ENCODE assay signal across 8 cellular contexts in the genomic region with DNA sequence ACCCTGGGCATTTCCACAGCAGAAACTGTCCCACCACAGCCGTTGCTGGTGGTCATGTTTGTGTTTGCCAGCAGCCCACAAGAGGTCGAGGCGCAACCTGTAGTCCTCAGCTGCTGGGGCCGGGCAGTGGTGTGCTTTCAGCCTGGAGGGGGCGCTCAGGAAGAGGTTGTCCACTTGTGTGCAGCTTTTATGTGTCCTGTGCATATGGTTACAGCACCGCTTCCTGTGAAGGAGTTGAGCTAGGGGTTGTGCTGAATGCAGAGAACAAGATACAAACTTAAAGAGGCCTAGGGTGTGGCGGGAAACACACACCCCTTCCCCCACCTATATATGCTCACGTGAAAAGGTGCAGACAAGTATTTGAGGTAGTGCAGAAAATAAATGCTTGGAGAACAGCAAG. TPM values are rescaled to one million over a fixed set of nuclear protein-coding genes. Genes with fewer than 3 reads are reported as not detected.
DNase-seq lines count a peak whose midpoint lies in the region; ATAC-seq and TF ChIP-seq lines count a peak whose summit lies in the region.

No MANE protein-coding gene starts in this region.

- CTCF ChIA-PET in activated CD8-positive, alpha-beta memory T cell treated with anti-CD3 and anti-CD28 coated beads, Interleukin-2, amount 10 ng/mL, durations not matched to agents 7 days and 5 days (lab: Charles Lee) = interaction anchor here (0.6 to 6.3 kb wide), 28 partner anchors 9 to 494 kb away, joined by 3 to 46 read pairs (median 4); a partner anchor contains a TSS

- DNase-seq in NK-92 treated with Interleukin-12 subunit alpha and Interleukin-12 subunit beta, amount 100 ng/mL, for 24 hours (lab: John Stamatoyannopoulos, UW) = peak; percentile 9
- DNase-seq in NK-92 (lab: John Stamatoyannopoulos, UW; ENCODE audit: unreplicated experiment) (no peak), glutamatergic neuron (peak; percentile 42), transverse colon (peak; percentile 45), heart left ventricle (no peak)
- DNase-seq in activated CD8-positive, alpha-beta memory T cell treated with anti-CD3 and anti-CD28 coated beads, Interleukin-2, amount 10 ng/mL, durations not matched to agents 7 days and 5 days = peak; percentile 85

- H3K4me3 Mint-ChIP-seq in activated CD8-positive, alpha-beta memory T cell treated with anti-CD3 and anti-CD28 coated beads, Interleukin-2, amount 10 ng/mL, durations not matched to agents 7 days and 5 days = no peak overlapping the region
- H3K4me3 Mint-ChIP-seq in glutamatergic neuron (ENCODE audit: unreplicated experiment) = peak overlapping the region; percentile 23

- H3K9me3 ChIP-seq in transverse colon (no peaks in the 10 kb centered on the region), heart left ventricle (no peaks in the 10 kb centered on the region)

- H3K27me3 Mint-ChIP-seq in activated CD8-positive, alpha-beta memory T cell treated with anti-CD3 and anti-CD28 coated beads, Interleukin-2, amount 10 ng/mL, durations not matched to agents 7 days and 5 days = no peaks in the 10 kb centered on the region
- H3K27me3 Mint-ChIP-seq in glutamatergic neuron (ENCODE audit: unreplicated experiment) = peaks cover 10% of the 10 kb centered on the region

- H3K27ac ChIP-seq in transverse colon (peak overlapping the region in 1 of 4 donors; percentile 20), heart left ventricle (peak overlapping the region in 4 of 12 donors; percentile 15 to 91 (median 60))

- no peak for TF ChIP-seq POLR2A in transverse colon (IDR thresholded peaks at IDR 0.05)
- TF ChIP-seq POLR2A in heart left ventricle (IDR thresholded peaks at IDR 0.05) = no peak

- TF ChIP-seq EP300 in transverse colon (IDR thresholded peaks at IDR 0.05; ENCODE audit: low read depth) = no peak

- ATAC-seq in activated CD8-positive, alpha-beta memory T cell treated with anti-CD3 and anti-CD28 coated beads, Interleukin-2, amount 10 ng/mL, durations not matched to agents 7 days and 5 days = peak; percentile 93
- ATAC-seq in heart left ventricle (no peak), HG03442 (IDR thresholded peaks at IDR 0.05; ENCODE audit: unreplicated experiment) (no peak), GM18907 (IDR thresholded peaks at IDR 0.05; ENCODE audit: unreplicated experiment) (no peak)

- H3K4me3 ChIP-seq in transverse colon (no peak overlapping the region), heart left ventricle (no peak overlapping the region)

- H3K27me3 ChIP-seq in transverse colon = no peaks in the 10 kb centered on the region
- no peaks in the 10 kb centered on the region for H3K27me3 ChIP-seq in heart left ventricle

- TF ChIP-seq CTCF in glutamatergic neuron (IDR thresholded peaks at IDR 0.05; ENCODE audit: partially characterized antibody, unreplicated experiment) = no peak
- TF ChIP-seq CTCF in transverse colon (IDR thresholded peaks at IDR 0.05) = no peak
- no peak for TF ChIP-seq CTCF in heart left ventricle (IDR thresholded peaks at IDR 0.05)

- H3K27ac Mint-ChIP-seq in activated CD8-positive, alpha-beta memory T cell treated with anti-CD3 and anti-CD28 coated beads, Interleukin-2, amount 10 ng/mL, durations not matched to agents 7 days and 5 days = peak overlapping the region; percentile 74
- no peak overlapping the region for H3K27ac Mint-ChIP-seq in glutamatergic neuron (ENCODE audit: unreplicated experiment)

- peaks cover 4% of the 10 kb centered on the region for H3K36me3 Mint-ChIP-seq in activated CD8-positive, alpha-beta memory T cell treated with anti-CD3 and anti-CD28 coated beads, Interleukin-2, amount 10 ng/mL, durations not matched to agents 7 days and 5 days
- no peaks in the 10 kb centered on the region for H3K36me3 Mint-ChIP-seq in glutamatergic neuron (ENCODE audit: unreplicated experiment)

- 51 to 72% methylated on average over 2 to 8 of the region's 8 CpGs for WGBS in transverse colon (ENCODE audit: low coverage in 1 of 2), 2 donors
- 62 to 74% (median 66%) methylated on average over 8 of the region's 8 CpGs for WGBS in heart left ventricle, 4 donors

- H3K36me3 ChIP-seq in transverse colon (no peaks in the 10 kb centered on the region), heart left ventricle (no peaks in the 10 kb centered on the region)

- intact Hi-C loops in transverse colon (cut with DNase I; ENCODE audit: low total_unique reads) = no loop called here
- intact Hi-C loops in heart left ventricle (cut with DNase I) = no loop called here

- no peaks in the 10 kb centered on the region for H3K9me3 Mint-ChIP-seq in activated CD8-positive, alpha-beta memory T cell treated with anti-CD3 and anti-CD28 coated beads, Interleukin-2, amount 10 ng/mL, durations not matched to agents 7 days and 5 days (ENCODE audit: low read depth)
- H3K9me3 Mint-ChIP-seq in glutamatergic neuron (ENCODE audit: unreplicated experiment) = peaks cover 10% of the 10 kb centered on the region

- in situ Hi-C loops in transverse colon (cut with MboI; ENCODE audit: low pct_ligation_motif_present in 1 of 4, low pct_unique_long_range_greater_than_20kb in 1 of 4, low sequenced_read_pairs in 3 of 4) = no loop called here

- H3K4me1 ChIP-seq in transverse colon (peaks cover 16 to 56% (median 24%) of the 10 kb centered on the region in 4 donors), heart left ventricle (peaks cover 4 to 92% (median 45%) of the 10 kb centered on the region in 12 donors)

- H3K4me1 Mint-ChIP-seq in activated CD8-positive, alpha-beta memory T cell treated with anti-CD3 and anti-CD28 coated beads, Interleukin-2, amount 10 ng/mL, durations not matched to agents 7 days and 5 days = peaks cover 53% of the 10 kb centered on the region
- peaks cover 29% of the 10 kb centered on the region for H3K4me1 Mint-ChIP-seq in glutamatergic neuron (ENCODE audit: low read depth, unreplicated experiment)

RNA-seq across cellular contexts. Expression of a gene that starts 29.5 kb away (rescaled TPM):
- total RNA-seq in activated CD8-positive, alpha-beta memory T cell treated with anti-CD3 and anti-CD28 coated beads, Interleukin-2, amount 10 ng/mL, durations not matched to agents 7 days and 5 days = 10 to 100 TPM; 57.1 to 59.3 TPM
- total RNA-seq in glutamatergic neuron (ENCODE audit: unreplicated experiment) = 137 TPM
- total RNA-seq in transverse colon = 10 to 100 TPM; 16.9 to 29.9 (median 20.2) TPM
- 10 to 100 TPM in 7 of 9 donors, 1 to 10 TPM in 2; 8.4 to 53.1 (median 15.1) TPM for total RNA-seq in heart left ventricle
- polyA plus RNA-seq in heart left ventricle = 10 to 100 TPM in 1 of 2 donors, 1 to 10 TPM in 1; 6.2 to 11.9 TPM

Comparison
In these comparisons a context has a peak if more than half of its experiments do, and no peak if none do; other contexts are left out.
1. DNase-seq: peak in NK-92 treated with Interleukin-12 subunit alpha and Interleukin-12 subunit beta, amount 100 ng/mL, for 24 hours (single experiment), activated CD8-positive, alpha-beta memory T cell treated with anti-CD3 and anti-CD28 coated beads, Interleukin-2, amount 10 ng/mL, durations not matched to agents 7 days and 5 days (single experiment), glutamatergic neuron (single experiment) and transverse colon (single experiment); none in NK-92 (single experiment) and heart left ventricle (0 of 5).